Comparison of ENCODE assay signal across 8 cellular contexts in the genomic region with DNA sequence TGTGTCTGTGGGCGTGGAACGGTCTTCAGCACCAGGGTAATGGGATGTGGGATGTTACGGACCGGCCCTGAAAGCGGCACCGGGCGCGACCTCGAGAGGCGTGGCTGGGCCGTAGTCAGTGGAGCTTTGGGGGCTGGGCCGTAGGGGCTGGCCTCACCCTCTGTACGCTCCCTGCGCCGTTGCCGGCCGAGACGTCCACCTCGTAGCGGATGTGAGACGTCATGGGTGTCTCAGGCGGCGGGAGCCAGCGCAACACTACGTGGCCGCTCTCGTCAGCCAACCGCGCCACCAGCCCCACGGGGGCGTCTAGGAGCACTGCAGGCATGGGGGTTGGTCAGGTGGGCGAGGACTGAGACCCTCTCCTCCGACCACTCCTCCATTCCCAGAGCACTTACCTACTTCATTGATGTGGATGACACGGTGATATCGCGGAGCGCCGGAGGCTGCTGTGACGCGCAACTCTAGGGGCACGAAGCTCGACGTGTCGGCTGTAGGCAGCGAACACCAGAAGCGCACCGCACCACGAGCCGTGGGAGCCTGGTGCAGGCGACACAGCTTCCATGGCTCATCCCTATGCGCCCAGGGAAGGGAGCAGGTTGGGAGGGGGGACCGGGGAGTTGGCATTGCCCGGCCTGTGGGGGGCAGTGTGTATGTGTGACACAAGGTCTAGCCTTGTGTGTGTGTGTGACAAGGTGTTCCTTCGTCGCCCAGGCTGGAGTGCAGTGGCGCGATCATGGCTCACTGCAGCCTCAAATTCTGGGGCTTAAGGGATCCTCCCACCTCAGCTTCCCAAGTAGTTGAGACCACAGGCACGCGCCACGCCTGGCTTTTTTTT. TPM values are rescaled to one million over a fixed set of nuclear protein-coding genes. Genes with fewer than 3 reads are reported as not detected.
DNase-seq lines count a peak whose midpoint lies in the region; ATAC-seq and TF ChIP-seq lines count a peak whose summit lies in the region.

No MANE protein-coding gene starts in this region.

- no peak overlapping the region for H3K23ac ChIP-seq in neuronal stem cell (ENCODE audit: low read depth, low read length, poor library complexity)

- H3K27me3 ChIP-seq in neuronal stem cell (ENCODE audit: control insufficient read depth in 3 of 3, insufficient read depth in 3 of 3, low read depth in 1 of 3, low read length in 3 of 3) (peaks cover 8 to 22% (median 8%) of the 10 kb centered on the region in 3 experiments), tibial nerve (peaks cover 0 to 31% of the 10 kb centered on the region in 2 donors)

- peak overlapping the region; percentile 87 for H2AFZ ChIP-seq in neuronal stem cell (ENCODE audit: low read length)

- H2BK15ac ChIP-seq in neuronal stem cell (ENCODE audit: low read length): no peak overlapping the region

- no peak overlapping the region for H3K4ac ChIP-seq in neuronal stem cell (ENCODE audit: low read length)

- no peak overlapping the region for H2BK5ac ChIP-seq in neuronal stem cell (ENCODE audit: low read length)

- H2AK5ac ChIP-seq in neuronal stem cell (ENCODE audit: low read depth, low read length): no peak overlapping the region

- DNase-seq in AG20443 (ENCODE audit: low spot score) (peak; percentile 75), NOMO-1 treated with DMSO at 0.1 percent for 48 hours (lab: John Stamatoyannopoulos, UW; ENCODE audit: unreplicated experiment) (peak; percentile 93), fibroblast of gingiva (ENCODE audit: low read depth) (peak; percentile 72), neuronal stem cell (ENCODE audit: low spot score) (peak; percentile 83), tibial nerve (ENCODE audit: low spot score in 2 of 2) (peak in 1 of 2 donors; percentile 16)
- peak; percentile 90 for DNase-seq in activated CD8-positive, alpha-beta memory T cell treated with anti-CD3 and anti-CD28 coated beads, Interleukin-2, amount 50 U/mL, for 48 hours

- H2BK120ac ChIP-seq in neuronal stem cell (ENCODE audit: low read depth, low read length): no peak overlapping the region

- no peak overlapping the region for H2BK12ac ChIP-seq in neuronal stem cell (ENCODE audit: low read length)

- H4K8ac ChIP-seq in neuronal stem cell (ENCODE audit: low read depth, low read length): no peak overlapping the region

- in situ Hi-C loops in GM18951 (cut with MboI; ENCODE audit: low sequenced_read_pairs, unreplicated experiment): no loop called here

- peaks cover 0 to 1% of the 10 kb centered on the region in 2 donors for H3K9me3 ChIP-seq in neuronal stem cell (replicated peaks in 1 of 2; ENCODE audit: control insufficient read depth in 2 of 2, insufficient read depth in 1 of 2, low read depth in 1 of 2, low read length in 2 of 2)
- no peaks in the 10 kb centered on the region for H3K9me3 ChIP-seq in tibial nerve

- no peak overlapping the region for H3K14ac ChIP-seq in neuronal stem cell (ENCODE audit: low read length)

- peak in 1 of 5 experiments; percentile 7 for TF ChIP-seq CTCF in tibial nerve (IDR thresholded peaks at IDR 0.05)

- TF ChIP-seq POLR2A in GM18951 (IDR thresholded peaks at IDR 0.05; ENCODE audit: extremely low read depth, insufficient read depth, insufficient read length): peak; percentile 59
- no peak for TF ChIP-seq POLR2A in tibial nerve (IDR thresholded peaks at IDR 0.05)

- ATAC-seq in HG03135 (IDR thresholded peaks at IDR 0.05; ENCODE audit: unreplicated experiment): peak; percentile 46

- peak overlapping the region; percentile 65 to 82 for H3K4me3 ChIP-seq in neuronal stem cell (ENCODE audit: low read length in 2 of 2)
- peak overlapping the region; percentile 40 to 72 (median 67) for H3K4me3 ChIP-seq in tibial nerve

- peaks cover 3% of the 10 kb centered on the region for H3K79me1 ChIP-seq in neuronal stem cell (ENCODE audit: low read depth, low read length)

- peak overlapping the region; percentile 29 for H3K27ac ChIP-seq in neuronal stem cell (replicated peaks; ENCODE audit: low read length)
- H3K27ac ChIP-seq in tibial nerve: peak overlapping the region in 2 of 4 donors; percentile 84 to 92

- H3K36me3 ChIP-seq in neuronal stem cell (replicated peaks in 1 of 2; ENCODE audit: control insufficient read depth in 2 of 2, insufficient read depth in 2 of 2, low read length in 2 of 2) (peaks cover 0 to 15% of the 10 kb centered on the region in 2 donors), tibial nerve (peaks cover 0 to 6% (median 0%) of the 10 kb centered on the region in 3 donors)

- peak overlapping the region; percentile 76 for H3K18ac ChIP-seq in neuronal stem cell (ENCODE audit: low read length)

- no peak overlapping the region for H4K91ac ChIP-seq in neuronal stem cell (ENCODE audit: low read depth, low read length, poor library complexity)

- H3K4me1 ChIP-seq in neuronal stem cell (ENCODE audit: control insufficient read depth in 2 of 2, insufficient read depth in 1 of 2, low read depth in 1 of 2, low read length in 2 of 2) (peaks cover 8 to 11% of the 10 kb centered on the region in 2 donors), tibial nerve (peaks cover 0 to 61% (median 30%) of the 10 kb centered on the region in 4 donors)

- H3K9ac ChIP-seq in neuronal stem cell (ENCODE audit: low read depth, low read length, poor library complexity): peak overlapping the region; percentile 79

- WGBS in neuronal stem cell (ENCODE audit: extremely low coverage in 2 of 2, insufficient read length in 2 of 2, insufficient replicate concordance in 1 of 2), 2 donors: no CpG with 5 or more reads among the region's 60 CpGs
- WGBS in tibial nerve, 2 donors: 5 to 6% methylated on average over 46 to 48 of the region's 60 CpGs

- TF ChIP-seq EP300 in tibial nerve (IDR thresholded peaks at IDR 0.05): no peak

- peak overlapping the region; percentile 79 for H3K4me2 ChIP-seq in neuronal stem cell (ENCODE audit: insufficient read depth, low read length, poor library complexity, severe bottlenecking)

RNA-seq across cellular contexts. Expression of gene EPOR, which starts 2.4 kb away (rescaled TPM):
- 3.7 TPM for polyA plus RNA-seq in neuronal stem cell (2013, experiment 1 of 2)
- 3.4 TPM for polyA plus RNA-seq in neuronal stem cell (2013, experiment 2 of 2)
- total RNA-seq in tibial nerve: 10 to 100 TPM in 1 of 4 donors, 1 to 10 TPM in 3; 3.5 to 10.0 (median 7.5) TPM

RNA-seq across cellular contexts. Expression of gene SWSAP1, which starts 7.3 kb away (rescaled TPM):
- 3.0 TPM for polyA plus RNA-seq in neuronal stem cell (2013, experiment 1 of 2)
- polyA plus RNA-seq in neuronal stem cell (2013, experiment 2 of 2): 2.9 TPM
- total RNA-seq in tibial nerve: 1 to 10 TPM; 2.3 to 5.7 (median 2.8) TPM

RNA-seq across cellular contexts. Expression of gene PLPPR2, which starts 26.5 kb away (rescaled TPM):
- polyA plus RNA-seq in neuronal stem cell (2013, experiment 1 of 2): 7.4 TPM
- polyA plus RNA-seq in neuronal stem cell (2013, experiment 2 of 2): 8.0 TPM
- 10 to 100 TPM; 20.1 to 82.2 (median 33.8) TPM for total RNA-seq in tibial nerve

RNA-seq across cellular contexts. Expression of gene CCDC159, which starts 35.4 kb away (rescaled TPM):
- polyA plus RNA-seq in neuronal stem cell (2013, experiment 1 of 2): 5.4 TPM
- 4.5 TPM for polyA plus RNA-seq in neuronal stem cell (2013, experiment 2 of 2)
- 10 to 100 TPM; 23.2 to 33.7 (median 30.8) TPM for total RNA-seq in tibial nerve

RNA-seq across cellular contexts. Expression of gene TMEM205, which starts 35.7 kb away (rescaled TPM):
- 57.4 TPM for polyA plus RNA-seq in neuronal stem cell (2013, experiment 1 of 2)
- 54.0 TPM for polyA plus RNA-seq in neuronal stem cell (2013, experiment 2 of 2)
- 100 to 1,000 TPM; 145 to 238 (median 189) TPM for total RNA-seq in tibial nerve
